9 cellular contexts compared by ENCODE assay signal in genomic region chr5:87074934-87075541, GRCh38.
DNase-seq lines count a peak whose midpoint lies in the region; ATAC-seq and TF ChIP-seq lines count a peak whose summit lies in the region.
"Had no signal": no experiment of that assay in that cellular context is flagged by ENCODE, and none has a peak within 500 bp of the region (broad histone marks: within the 10 kb centered on the region; RNA-seq: fewer than 3 reads in every experiment).

No MANE protein-coding gene starts in this region.

- H3K27me3 ChIP-seq in ascending aorta (no peaks in the 10 kb centered on the region), tibial nerve (no peaks in the 10 kb centered on the region)
- H3K27me3 ChIP-seq: cardiac muscle cell had no signal

- no peaks in the 10 kb centered on the region for H3K36me3 Mint-ChIP-seq in activated T-helper 17 cell treated with anti-CD3 and anti-CD28 coated beads, Interleukin-2, amount 50 U/mL, for 72 hours (ENCODE audit: low read depth)
- no peaks in the 10 kb centered on the region for H3K36me3 Mint-ChIP-seq in CD14-positive monocyte

- TF ChIP-seq CTCF in GM10266 (IDR thresholded peaks at IDR 0.05; ENCODE audit: control insufficient read depth, insufficient read depth, low read depth, missing control alignments) (no peak), CD14-positive monocyte (IDR thresholded peaks at IDR 0.05) (no peak), ascending aorta (IDR thresholded peaks at IDR 0.05) (no peak), tibial nerve (IDR thresholded peaks at IDR 0.05) (no peak)

- H3K27me3 Mint-ChIP-seq in activated T-helper 17 cell treated with anti-CD3 and anti-CD28 coated beads, Interleukin-2, amount 50 U/mL, for 72 hours = no peaks in the 10 kb centered on the region
- no peaks in the 10 kb centered on the region for H3K27me3 Mint-ChIP-seq in CD14-positive monocyte (ENCODE audit: low read depth in 3 of 3)

- 52 to 54% methylated on average over 2 of the region's 2 CpGs for WGBS in tibial nerve, 2 donors

- no peak for TF ChIP-seq POLR2A in tibial nerve (IDR thresholded peaks at IDR 0.05)

- H3K4me1 Mint-ChIP-seq in activated T-helper 17 cell treated with anti-CD3 and anti-CD28 coated beads, Interleukin-2, amount 50 U/mL, for 72 hours = peaks cover 23% of the 10 kb centered on the region
- H3K4me1 Mint-ChIP-seq in CD14-positive monocyte = peaks cover 15% of the 10 kb centered on the region

- no peaks in the 10 kb centered on the region for H3K9me3 Mint-ChIP-seq in activated T-helper 17 cell treated with anti-CD3 and anti-CD28 coated beads, Interleukin-2, amount 50 U/mL, for 72 hours
- H3K9me3 Mint-ChIP-seq in CD14-positive monocyte = no peaks in the 10 kb centered on the region

- no peaks in the 10 kb centered on the region for H3K9me3 ChIP-seq in ascending aorta
- no peaks in the 10 kb centered on the region for H3K9me3 ChIP-seq in tibial nerve

- TF ChIP-seq EP300 in tibial nerve (IDR thresholded peaks at IDR 0.05) = no peak

- H3K27ac Mint-ChIP-seq in activated T-helper 17 cell treated with anti-CD3 and anti-CD28 coated beads, Interleukin-2, amount 50 U/mL, for 72 hours = peak overlapping the region; percentile 85
- peak overlapping the region in 2 of 7 donors; percentile 48 to 60 for H3K27ac Mint-ChIP-seq in CD14-positive monocyte

- H3K27ac ChIP-seq in ascending aorta (no peak overlapping the region), tibial nerve (no peak overlapping the region)
- H3K27ac ChIP-seq: cardiac muscle cell had no signal

- DNase-seq in GM10266 (ENCODE audit: extremely low spot score) (peak; percentile 32), CD14-positive monocyte (ENCODE audit: low spot score) (no peak), NCI-H82 treated with DMSO at 0.1 percent for 48 hours (lab: John Stamatoyannopoulos, UW; ENCODE audit: unreplicated experiment) (no peak), ascending aorta (ENCODE audit: low spot score in 2 of 2) (no peak), tibial nerve (ENCODE audit: low spot score in 2 of 2) (no peak)

- intact Hi-C loops in CD14-positive monocyte (cut with micrococcal nuclease) = no loop called here
- intact Hi-C loops in ascending aorta (cut with DNase I) = loop anchor here (10.0 kb wide), 2 partner anchors 70 to 190 kb away; partner anchors contain the start of gene RASA1

- H3K4me3 ChIP-seq in ascending aorta = no peak overlapping the region
- no peak overlapping the region for H3K4me3 ChIP-seq in tibial nerve
- H3K4me3 ChIP-seq: cardiac muscle cell had no signal

- H3K36me3 ChIP-seq in ascending aorta (no peaks in the 10 kb centered on the region), tibial nerve (no peaks in the 10 kb centered on the region)
- H3K36me3 ChIP-seq: cardiac muscle cell had no signal

- ATAC-seq in GM19468 (IDR thresholded peaks at IDR 0.05; ENCODE audit: extremely low read depth, unreplicated experiment) (peak; percentile 94), HG03439 (IDR thresholded peaks at IDR 0.05; ENCODE audit: unreplicated experiment) (peak; percentile 73)
- ATAC-seq in activated T-helper 17 cell treated with anti-CD3 and anti-CD28 coated beads, Interleukin-2, amount 50 U/mL, for 72 hours (replicated peaks) = peak; percentile 82

- peak overlapping the region; percentile 52 for H3K4me3 Mint-ChIP-seq in activated T-helper 17 cell treated with anti-CD3 and anti-CD28 coated beads, Interleukin-2, amount 50 U/mL, for 72 hours
- H3K4me3 Mint-ChIP-seq in CD14-positive monocyte = no peak overlapping the region

- no peaks in the 10 kb centered on the region for H3K4me1 ChIP-seq in ascending aorta
- no peaks in the 10 kb centered on the region for H3K4me1 ChIP-seq in tibial nerve
